In genomic region chr6:110809792-110810191, GRCh38 we compare ENCODE assay signal across 19 cellular contexts.
"Had no signal": no experiment of that assay in that cellular context is flagged by ENCODE, and none has a peak within 500 bp of the region (broad histone marks: within the 10 kb centered on the region; RNA-seq: fewer than 3 reads in every experiment).

No MANE protein-coding gene starts in this region.

- H3K36me3 ChIP-seq: colonic mucosa, esophagus squamous epithelium, left lung, lower lobe of right lung, neutrophil, suprapubic skin, thyroid gland had no signal

- H3K36me3 Mint-ChIP-seq: immature natural killer cell had no signal

- H3K27ac ChIP-seq: colonic mucosa, esophagus squamous epithelium, left lung, lower lobe of right lung, neutrophil, suprapubic skin, thyroid gland had no signal

- H3K27me3 ChIP-seq: colonic mucosa, esophagus squamous epithelium, left lung, neutrophil, suprapubic skin, thyroid gland had no signal

- H3K27me3 Mint-ChIP-seq: naive B cell, type B pancreatic cell had no signal

- H3K9me3 Mint-ChIP-seq: immature natural killer cell, naive B cell had no signal

- DNase-seq: colonic mucosa; dermis blood vessel endothelial cell; esophagus squamous epithelium; foreskin fibroblast; immature natural killer cell; left lung; lower lobe of right lung; mesendoderm; naive B cell; nephron progenitor cell; small intestine; stimulated activated CD4-positive, alpha-beta T cell treated with anti-CD3 and anti-CD28 coated beads, Interleukin-12 subunit alpha, Interleukin-12 subunit beta, amount 100 ng/mL, for 4 hours; stimulated activated naive CD8-positive, alpha-beta T cell treated with anti-CD3 and anti-CD28 coated beads, Interleukin-15, Interleukin-2, amounts not matched to agents 100 U/mL and 50 U/mL, for 24 hours; thyroid gland had no signal

- H3K27ac Mint-ChIP-seq: immature natural killer cell, nephron progenitor cell, type B pancreatic cell had no signal

- H3K4me3 ChIP-seq: colonic mucosa, esophagus squamous epithelium, left lung, lower lobe of right lung, suprapubic skin, thyroid gland had no signal

- ATAC-seq: left lung; lower lobe of right lung; stimulated activated naive CD8-positive, alpha-beta T cell treated with anti-CD3 and anti-CD28 coated beads, Interleukin-15, Interleukin-2, amounts not matched to agents 100 U/mL and 50 U/mL, for 24 hours had no signal

- H3K4me3 Mint-ChIP-seq: immature natural killer cell, nephron progenitor cell, type B pancreatic cell had no signal

- H3K9me3 ChIP-seq: colonic mucosa, esophagus squamous epithelium, left lung, lower lobe of right lung, neutrophil, suprapubic skin, thyroid gland had no signal

- FAIRE-seq: keratinocyte, small intestine, urothelium cell line had no signal
